Comparison of ENCODE assay signal across 23 cellular contexts in genomic region chr3:135991621-135992020, GRCh38. TPM values are rescaled to one million over a fixed set of nuclear protein-coding genes. Genes with fewer than 3 reads are reported as not detected.
A peak's percentile ranks its signal among the peaks of the same experiment; 100 is the strongest.
DNase-seq lines count a peak whose midpoint lies in the region; ATAC-seq and FAIRE-seq lines count a peak whose summit lies in the region.
"Had no signal": no experiment of that assay in that cellular context is flagged by ENCODE, and none has a peak within 500 bp of the region (broad histone marks: within the 10 kb centered on the region; RNA-seq: fewer than 3 reads in every experiment).

No MANE protein-coding gene starts in this region.

- DNase-seq in RCC 7860 (ENCODE audit: low spot score) = peak; percentile 23
- no peak for DNase-seq in epithelial cell of prostate (ENCODE audit: low read depth, low spot score)
- DNase-seq in pulmonary artery endothelial cell (ENCODE audit: low read depth, low spot score) = peak; percentile 17
- DNase-seq: activated CD4-positive, alpha-beta T cell treated with anti-CD3 and anti-CD28 coated beads for 4 hours; activated CD8-positive, alpha-beta memory T cell treated with anti-CD3 and anti-CD28 coated beads, Interleukin-2, amount 50 U/mL, for 48 hours; activated naive CD4-positive, alpha-beta T cell; GDM1; hypothalamus; NCI-H1105; NCI-H748 treated with DMSO at 0.1 percent for 48 hours; Peyer's patch; right cardiac atrium; stimulated activated CD4-positive, alpha-beta T cell treated with anti-CD3 and anti-CD28 coated beads, Interleukin-2, amount 100 ng/mL, for 24 hours had no signal

- FAIRE-seq in RCC 7860 (lab: Jason Lieb, UNC) = no peak
- FAIRE-seq: D721Med, GM12891, K562, TTC549 had no signal

- ATAC-seq in HG03196 (IDR thresholded peaks at IDR 0.05; ENCODE audit: unreplicated experiment) = no peak
- no peak for ATAC-seq in GM18517 (IDR thresholded peaks at IDR 0.05; ENCODE audit: unreplicated experiment)
- ATAC-seq in GM18907 (IDR thresholded peaks at IDR 0.05; ENCODE audit: unreplicated experiment) = no peak
- ATAC-seq in GM19324 (IDR thresholded peaks at IDR 0.05; ENCODE audit: low FRiP score, unreplicated experiment) = no peak
- ATAC-seq: K562 had no signal

- H3K4me1 ChIP-seq in BLaER1 treated with 17β-estradiol and CSF1 and Interleukin-3, amounts not matched to agents 10 nM and 100 nM = peaks cover 4 to 14% (median 11%) of the 10 kb centered on the region in 10 experiments; a peak in 18 of 20 replicates
- H3K4me1 ChIP-seq: Peyer's patch had no signal

- no peaks in the 10 kb centered on the region for H3K27me3 ChIP-seq in BLaER1 treated with 17β-estradiol and CSF1 and Interleukin-3, amounts not matched to agents 10 nM and 100 nM
- H3K27me3 ChIP-seq: Peyer's patch had no signal

- H3K4me2 ChIP-seq in BLaER1 treated with 17β-estradiol and CSF1 and Interleukin-3, amounts not matched to agents 10 nM and 100 nM = peak overlapping the region in 10 of 11 experiments; percentile 8 to 47 (median 37); a peak in 15 of 22 replicates

- H3K36me3 ChIP-seq in BLaER1 treated with 17β-estradiol and CSF1 and Interleukin-3, amounts not matched to agents 10 nM and 100 nM = no peaks in the 10 kb centered on the region
- H3K36me3 ChIP-seq: Peyer's patch had no signal

- no peak overlapping the region for H3K9ac ChIP-seq in BLaER1 treated with 17β-estradiol and CSF1 and Interleukin-3, amounts not matched to agents 10 nM and 100 nM

- no peak overlapping the region for H3K27ac ChIP-seq in BLaER1 treated with 17β-estradiol and CSF1 and Interleukin-3, amounts not matched to agents 10 nM and 100 nM
- peak overlapping the region; percentile 51 for H3K27ac ChIP-seq in epithelial cell of prostate
- H3K27ac ChIP-seq: HL-60, Peyer's patch had no signal

- H4K20me1 ChIP-seq in BLaER1 treated with 17β-estradiol and CSF1 and Interleukin-3, amounts not matched to agents 10 nM and 100 nM = no peaks in the 10 kb centered on the region

- no peaks in the 10 kb centered on the region for H3K9me3 ChIP-seq in BLaER1 treated with 17β-estradiol and CSF1 and Interleukin-3, amounts not matched to agents 10 nM and 100 nM (replicated peaks in 1 of 11)
- H3K9me3 ChIP-seq: Peyer's patch had no signal

- no peak overlapping the region for H3K4me3 ChIP-seq in BLaER1 treated with 17β-estradiol and CSF1 and Interleukin-3, amounts not matched to agents 10 nM and 100 nM
- H3K4me3 ChIP-seq: K562, Peyer's patch had no signal

RNA-seq across cellular contexts. Expression of gene PPP2R3A, which starts 26.1 kb away (rescaled TPM):
- total RNA-seq in pulmonary artery endothelial cell = 7.5 TPM in 2 replicates
